In genomic region chr6:10655508-10656055, GRCh38 we compare ENCODE assay signal across 17 cellular contexts. TPM values are rescaled to one million over a fixed set of nuclear protein-coding genes. Genes with fewer than 3 reads are reported as not detected.
DNase-seq lines count a peak whose midpoint lies in the region; ATAC-seq, FAIRE-seq and TF ChIP-seq lines count a peak whose summit lies in the region.
"Had no signal": no experiment of that assay in that cellular context is flagged by ENCODE, and none has a peak within 500 bp of the region (broad histone marks: within the 10 kb centered on the region; RNA-seq: fewer than 3 reads in every experiment).

No MANE protein-coding gene starts in this region.

- H3K9me3 Mint-ChIP-seq in CD14-positive monocyte, result peaks cover 0 to 6% (median 2%) of the 10 kb centered on the region in 7 donors

- TF ChIP-seq CTCF in CD14-positive monocyte (IDR thresholded peaks at IDR 0.05), result no peak
- TF ChIP-seq CTCF in Loucy (conservative IDR thresholded peaks at IDR 0.05; ENCODE audit: low read length), result no peak
- no peak for TF ChIP-seq CTCF in K562 (IDR thresholded peaks at IDR 0.05 in 2 of 3, conservative IDR thresholded peaks at IDR 0.05 in 1 of 3; ENCODE audit: insufficient read depth in 2 of 3, low read depth in 1 of 3, low read length in 3 of 3)

- TF ChIP-seq POLR2A in GM12891 (IDR thresholded peaks at IDR 0.05; ENCODE audit: low read depth, low read length) (no peak), K562 (conservative IDR thresholded peaks at IDR 0.05) (no peak)

- peak overlapping the region; percentile 11 to 74 (median 50) for H3K27ac Mint-ChIP-seq in CD14-positive monocyte

- H3F3A ChIP-seq in Loucy (ENCODE audit: low read depth), result no peaks in the 10 kb centered on the region

- H4K20me1 ChIP-seq in Loucy (ENCODE audit: insufficient read depth, low read length, poor library complexity, severe bottlenecking) (no peaks in the 10 kb centered on the region), K562 (replicated peaks; ENCODE audit: control insufficient read depth, insufficient read depth, low read length) (no peaks in the 10 kb centered on the region)

- H3K36me3 ChIP-seq in Loucy (ENCODE audit: insufficient read depth, low read length) (no peaks in the 10 kb centered on the region), K562 (ENCODE audit: control insufficient read depth, insufficient read depth, low read length) (no peaks in the 10 kb centered on the region)
- no peaks in the 10 kb centered on the region for H3K36me3 ChIP-seq in effector memory CD4-positive, alpha-beta T cell (ENCODE audit: control insufficient read depth, insufficient read depth, low read length)

- H3K27me3 ChIP-seq in Loucy (ENCODE audit: insufficient read depth, low read length, poor library complexity, severe bottlenecking) (no peaks in the 10 kb centered on the region), K562 (ENCODE audit: control insufficient read depth in 2 of 2, insufficient read depth in 2 of 2, low read length in 2 of 2) (peaks cover 19 to 26% of the 10 kb centered on the region in 2 experiments)
- H3K27me3 ChIP-seq in effector memory CD4-positive, alpha-beta T cell (replicated peaks; ENCODE audit: control insufficient read depth, insufficient read depth, low read length, poor library complexity, severe bottlenecking), result no peaks in the 10 kb centered on the region

- no peak for TF ChIP-seq RAD21 in K562 (CRISPR knock-in tag; conservative IDR thresholded peaks at IDR 0.05 in 1 of 2, IDR thresholded peaks at IDR 0.05 in 1 of 2)

- H2AFZ ChIP-seq in Loucy (ENCODE audit: low read length) (no peak overlapping the region; the same call in 1 of the 2 replicates), K562 (ENCODE audit: low read depth, low read length) (peak overlapping the region; percentile 38)

- H3K4me1 ChIP-seq in Loucy (ENCODE audit: insufficient read depth, low read length, poor library complexity, severe bottlenecking) (peaks cover 3% of the 10 kb centered on the region), K562 (replicated peaks in 1 of 2; ENCODE audit: control insufficient read depth in 2 of 2, insufficient read depth in 2 of 2, low read length in 2 of 2) (peaks cover 0 to 8% of the 10 kb centered on the region in 2 experiments; a peak in 3 of 5 replicates)
- H3K4me1 ChIP-seq in effector memory CD4-positive, alpha-beta T cell (ENCODE audit: control insufficient read depth, insufficient read depth, low read length, poor library complexity, severe bottlenecking), result peaks cover 4% of the 10 kb centered on the region

- 19% methylated on average over 12 of the region's 12 CpGs for WGBS in K562 (ENCODE audit: insufficient coverage, low coverage, missing lambda C conversion rate)

- no peaks in the 10 kb centered on the region for H3K9me1 ChIP-seq in K562 (ENCODE audit: control insufficient read depth, insufficient read depth, low read length)

- no peaks in the 10 kb centered on the region for H3K9me2 ChIP-seq in Loucy (replicated peaks; ENCODE audit: low read depth, low read length)

- peaks cover 0 to 11% (median 5%) of the 10 kb centered on the region in 3 donors for H3K27me3 Mint-ChIP-seq in CD14-positive monocyte (ENCODE audit: low read depth in 3 of 3)

- CTCF ChIA-PET in K562 (lab: Yijun Ruan, JAX; ENCODE audit: low intra/inter-chr PET ratio), result no interaction called here

- FAIRE-seq in GM12891 (lab: Jason Lieb, UNC), result peak; percentile 80
- FAIRE-seq in K562 (lab: Jason Lieb, UNC), result no peak
- FAIRE-seq: H54 had no signal

- TF ChIP-seq EP300 in K562 (IDR thresholded peaks at IDR 0.05; ENCODE audit: low read length), result no peak

- intact Hi-C loops in CD14-positive monocyte (cut with micrococcal nuclease) (no loop called here), K562 (cut with micrococcal nuclease) (no loop called here)

- POLR2A ChIA-PET in K562 (lab: Yijun Ruan, JAX), result interaction anchor here (0.7 to 1.7 kb wide), 3 partner anchors 12 to 841 kb away, joined by 3 to 4 read pairs (median 3); no protein-coding TSS in a partner anchor

- no peaks in the 10 kb centered on the region for H3K79me2 ChIP-seq in Loucy (ENCODE audit: insufficient read depth, low read length)
- no peaks in the 10 kb centered on the region for H3K79me2 ChIP-seq in K562 (ENCODE audit: control insufficient read depth, insufficient read depth, low read length)

- no peak overlapping the region for H3K4me3 ChIP-seq in Loucy (ENCODE audit: low read length, poor library complexity, severe bottlenecking)
- no peak overlapping the region for H3K4me3 ChIP-seq in K562
- H3K4me3 ChIP-seq in effector memory CD4-positive, alpha-beta T cell (ENCODE audit: insufficient read depth, low read depth, low read length, poor library complexity, severe bottlenecking), result no peak overlapping the region
- H3K4me3 ChIP-seq: lung had no signal

- in situ Hi-C loops in K562 (cut with MboI), result no loop called here

- no peak overlapping the region for H3K9ac ChIP-seq in Loucy (ENCODE audit: low read depth, low read length, poor library complexity, severe bottlenecking)
- H3K9ac ChIP-seq in K562 (ENCODE audit: insufficient read depth in 1 of 2, low read depth in 2 of 2, low read length in 2 of 2), result no peak overlapping the region
- H3K9ac ChIP-seq: KMS-11 had no signal

- H3K9me3 ChIP-seq in Loucy (ENCODE audit: insufficient read depth, low read depth, low read length) (no peaks in the 10 kb centered on the region), K562 (replicated peaks; ENCODE audit: control insufficient read depth, insufficient read depth, low read depth, low read length) (no peaks in the 10 kb centered on the region; the same call in 1 of the 2 replicates)
- no peaks in the 10 kb centered on the region for H3K9me3 ChIP-seq in effector memory CD4-positive, alpha-beta T cell (ENCODE audit: control insufficient read depth, low read length)

- peak overlapping the region; percentile 54 to 84 for H3K4me3 Mint-ChIP-seq in CD14-positive monocyte

- no peak overlapping the region for H3K27ac ChIP-seq in K562 (ENCODE audit: extremely low read depth, low read depth, low read length)
- H3K27ac ChIP-seq in effector memory CD4-positive, alpha-beta T cell (ENCODE audit: insufficient read depth, low read length, poor library complexity, severe bottlenecking), result no peak overlapping the region
- H3K27ac ChIP-seq: C4-2B, epithelial cell of prostate, KMS-11, RWPE1 had no signal

- no TSS peak for BruUV-seq in K562 (replicated peaks; lab: Mats Ljungman, UMichigan)

- H3K4me1 Mint-ChIP-seq in CD14-positive monocyte, result peaks cover 19% of the 10 kb centered on the region

- peaks cover 0 to 4% of the 10 kb centered on the region in 2 donors for H3K36me3 Mint-ChIP-seq in CD14-positive monocyte

- H3K4me2 ChIP-seq in Loucy (ENCODE audit: low read depth, low read length, poor library complexity, severe bottlenecking) (peak overlapping the region; percentile 23), K562 (ENCODE audit: insufficient read depth, low read length) (no peak overlapping the region)
- H3K4me2 ChIP-seq: KMS-11 had no signal

- ATAC-seq in K562, result peak; percentile 27; the same call in 1 of the 3 replicates
- ATAC-seq in HG03565 (IDR thresholded peaks at IDR 0.05; ENCODE audit: unreplicated experiment), result no peak

- no peak for DNase-seq in CD14-positive monocyte (ENCODE audit: low spot score)
- DNase-seq in GM12891 (ENCODE audit: insufficient read length, low spot score), result peak; percentile 21
- DNase-seq in K562 (ENCODE audit: extremely low read depth in 1 of 4, low spot score in 3 of 4), result no peak
- DNase-seq in NCI-H82 treated with DMSO at 0.1 percent for 48 hours (lab: John Stamatoyannopoulos, UW; ENCODE audit: unreplicated experiment), result no peak
- no peak for DNase-seq in Kasumi-1 (lab: John Stamatoyannopoulos, UW)
- no peak for DNase-seq in effector memory CD4-positive, alpha-beta T cell
- DNase-seq: activated T-cell treated with anti-CD3 and anti-CD28 coated beads, Interleukin-2, amount 50 U/mL, for 1 hour; stimulated activated naive CD4-positive, alpha-beta T cell treated with Interleukin-2 at 50 U/mL for 16 hours had no signal

RNA-seq across cellular contexts. Expression of gene C6orf52, which starts 38.8 kb away (rescaled TPM):
- polyA plus RNA-seq in CD14-positive monocyte (1 to 10 TPM in 1 of 2 donors, not detected in 1; 1.9 TPM), K562 (2011; rRNA removed) (11.8 and 14.0 TPM in 2 replicates), K562 (2014; fragmentation: Illumina TruSeq; extraction: Trizol) (12.3 and 12.9 TPM in 2 replicates), K562 (2014; fragmentation: Nextera tagmentation; extraction: Ambion mirVana) (10 to 100 TPM; 27.6 to 37.0 TPM), K562 (2014; rRNA removed) (9.1 and 10.7 TPM in 2 replicates)
- 1.8 TPM for polyA plus RNA-seq in GM12891 (2012; ENCODE audit: low read depth, missing spikeins)
- 1.6 and 1.8 TPM in 2 replicates for total RNA-seq in K562 (2011; cell fraction: chromatin; rRNA removed; ENCODE audit: low replicate concordance)
- total RNA-seq in K562 (2011; cell fraction: nucleolus; rRNA removed), result 1.8 and 2.5 TPM in 2 replicates
- total RNA-seq in K562 (2011; cell fraction: nucleoplasm; rRNA removed), result 1.5 and 4.0 TPM in 2 replicates
- total RNA-seq in K562 (2014; rRNA removed) (6.7 and 11.7 TPM in 2 replicates), K562 (2014; rRNA removed; fragmentation: Illumina TruSeq; extraction: Trizol) (11.1 and 14.9 TPM in 2 replicates), K562 (2015; rRNA removed; fragmentation: Illumina TruSeq; extraction: Trizol) (7.4 and 10.8 TPM in 2 replicates), K562 (2021) (10.5 TPM in 2 replicates)
- 6.8 and 13.2 TPM in 2 replicates for polyA plus RNA-seq in K562 (2011; cell fraction: cytosol; rRNA removed)
- 3.6 and 7.2 TPM in 2 replicates for polyA plus RNA-seq in K562 (2011; cell fraction: nucleus; rRNA removed)
- 6.7 and 8.1 TPM in 2 replicates for polyA plus RNA-seq in K562 (2012)
- polyA minus RNA-seq in K562 (2011; rRNA and poly(A)+ RNA removed), result 6.4 and 6.5 TPM in 2 replicates
- 3.1 TPM in 1 of 2 replicates, not detected in the other for polyA minus RNA-seq in K562 (2011; cell fraction: cytosol; rRNA and poly(A)+ RNA removed)
- polyA minus RNA-seq in K562 (2011; cell fraction: nucleus; rRNA and poly(A)+ RNA removed), result 1.4 TPM in 1 of 2 replicates, not detected in the other
- total RNA-seq: omental fat pad had no signal

RNA-seq across cellular contexts. Expression of gene PAK1IP1, which starts 39.2 kb away (rescaled TPM):
- polyA plus RNA-seq in CD14-positive monocyte (10 to 100 TPM; 11.7 to 13.3 TPM), K562 (2011; rRNA removed) (49.0 and 69.7 TPM in 2 replicates), K562 (2014; fragmentation: Illumina TruSeq; extraction: Trizol) (85.9 and 108 TPM in 2 replicates), K562 (2014; fragmentation: Nextera tagmentation; extraction: Ambion mirVana) (100 to 1,000 TPM; 189 to 200 TPM), K562 (2014; rRNA removed) (63.5 and 64.4 TPM in 2 replicates)
- 17.4 TPM for polyA plus RNA-seq in GM12891 (2012; ENCODE audit: low read depth, missing spikeins)
- total RNA-seq in K562 (2011; cell fraction: chromatin; rRNA removed; ENCODE audit: low replicate concordance), result 9.9 and 14.5 TPM in 2 replicates
- 10.0 and 11.4 TPM in 2 replicates for total RNA-seq in K562 (2011; cell fraction: nucleolus; rRNA removed)
- total RNA-seq in K562 (2011; cell fraction: nucleoplasm; rRNA removed), result 8.3 and 10.3 TPM in 2 replicates
- total RNA-seq in K562 (2014; rRNA removed) (50.0 and 52.4 TPM in 2 replicates), K562 (2014; rRNA removed; fragmentation: Illumina TruSeq; extraction: Trizol) (87.0 and 95.7 TPM in 2 replicates), K562 (2015; rRNA removed; fragmentation: Illumina TruSeq; extraction: Trizol) (87.3 and 90.9 TPM in 2 replicates), K562 (2021) (52.4 and 56.5 TPM in 2 replicates)
- polyA plus RNA-seq in K562 (2011; cell fraction: cytosol; rRNA removed), result 16.3 and 22.3 TPM in 2 replicates
- polyA plus RNA-seq in K562 (2011; cell fraction: nucleus; rRNA removed), result 16.1 and 17.8 TPM in 2 replicates
- 28.9 and 46.1 TPM in 2 replicates for polyA plus RNA-seq in K562 (2012)
- polyA minus RNA-seq in K562 (2011; rRNA and poly(A)+ RNA removed), result 31.3 and 35.1 TPM in 2 replicates
- 9.4 and 11.9 TPM in 2 replicates for polyA minus RNA-seq in K562 (2011; cell fraction: cytosol; rRNA and poly(A)+ RNA removed)
- polyA minus RNA-seq in K562 (2011; cell fraction: nucleus; rRNA and poly(A)+ RNA removed), result 6.9 and 11.3 TPM in 2 replicates
